In the genomic region with DNA sequence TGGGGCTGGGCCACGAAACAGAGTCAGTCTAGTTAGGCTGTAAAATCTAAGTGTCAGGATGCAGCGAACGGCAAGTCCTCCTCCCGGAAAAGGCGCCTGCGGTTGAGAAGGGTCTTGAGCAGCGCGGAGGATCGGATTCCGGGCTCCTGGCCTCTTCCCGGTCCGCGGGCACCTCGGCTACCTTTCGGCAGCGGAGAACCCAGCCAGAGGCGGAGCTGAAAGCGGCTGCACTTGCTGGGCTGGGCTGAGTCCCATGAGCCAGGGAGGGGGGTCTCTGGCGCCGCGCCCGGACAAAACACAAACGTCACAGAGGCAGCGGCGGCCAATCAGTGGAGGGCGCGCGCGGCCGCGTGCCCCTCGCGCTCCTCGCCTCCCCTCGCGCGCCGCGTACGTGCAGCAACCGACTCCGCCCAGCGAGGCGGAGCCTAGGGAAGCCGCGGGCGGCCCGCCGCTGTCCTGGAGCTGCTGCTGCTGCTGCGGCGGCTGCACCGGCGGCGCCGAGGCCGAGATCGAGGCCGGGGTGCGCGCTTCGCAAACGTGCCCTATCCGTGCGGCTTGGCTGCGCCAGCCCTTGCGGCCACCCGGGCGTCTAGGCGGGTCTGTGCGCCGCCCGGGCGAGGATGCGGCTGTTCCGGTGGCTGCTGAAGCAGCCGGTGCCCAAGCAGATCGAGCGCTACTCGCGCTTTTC, we compare ENCODE assay signal across 8 cellular contexts. TPM values are rescaled to one million over a fixed set of nuclear protein-coding genes. Genes with fewer than 3 reads are reported as not detected.
DNase-seq lines count a peak whose midpoint lies in the region; TF ChIP-seq lines count a peak whose summit lies in the region.

PDK3 (plus strand) TSS at position 451 of the 688 bp plus-strand sequence; CDS start at position 621, 170 bp downstream.

- peaks cover 7% of the 10 kb centered on the region for H3K27me3 Mint-ChIP-seq in HFFc6 (ENCODE audit: insufficient read depth)
- no peaks in the 10 kb centered on the region for H3K27me3 Mint-ChIP-seq in activated naive CD4-positive, alpha-beta T cell treated with anti-CD3 and anti-CD28 coated beads for 36 hours (ENCODE audit: low read depth)

- CTCF ChIA-PET in activated naive CD4-positive, alpha-beta T cell treated with anti-CD3 and anti-CD28 coated beads for 36 hours (lab: Charles Lee) = interaction anchor here (0.5 to 1.0 kb wide), 2 partner anchors 17 to 84 kb away, joined by 3 read pairs; no protein-coding TSS in a partner anchor

- peak within 1 kb of the TSS; percentile 79 for H3K27ac ChIP-seq in suprapubic skin

- TF ChIP-seq EP300 in suprapubic skin (IDR thresholded peaks at IDR 0.05) = no peak

- WGBS in suprapubic skin = 46% methylated on average over 15 of the region's 80 CpGs

- intact Hi-C loops in activated naive CD4-positive, alpha-beta T cell treated with anti-CD3 and anti-CD28 coated beads for 36 hours (cut with micrococcal nuclease) = loop anchor here (1.0 to 5.0 kb wide), 3 partner anchors 15 to 558 kb away; partner anchors contain the start of genes APOO and CXorf58

- no peaks in the 10 kb centered on the region for H3K4me1 Mint-ChIP-seq in HFFc6 (ENCODE audit: low read depth)
- H3K4me1 Mint-ChIP-seq in activated naive CD4-positive, alpha-beta T cell treated with anti-CD3 and anti-CD28 coated beads for 36 hours (ENCODE audit: low read depth) = peaks cover 30% of the 10 kb centered on the region

- TF ChIP-seq POLR2A in suprapubic skin (IDR thresholded peaks at IDR 0.05) = no peak

- no peak within 1 kb of the TSS for H3K27ac Mint-ChIP-seq in HFFc6
- H3K27ac Mint-ChIP-seq in activated naive CD4-positive, alpha-beta T cell treated with anti-CD3 and anti-CD28 coated beads for 36 hours = peak within 1 kb of the TSS; percentile 82

- H3K36me3 ChIP-seq in suprapubic skin = no peaks in the 10 kb centered on the region

- no peaks in the 10 kb centered on the region for H3K36me3 Mint-ChIP-seq in HFFc6 (ENCODE audit: low read depth)
- no peaks in the 10 kb centered on the region for H3K36me3 Mint-ChIP-seq in activated naive CD4-positive, alpha-beta T cell treated with anti-CD3 and anti-CD28 coated beads for 36 hours (ENCODE audit: low read depth)

- TF ChIP-seq CTCF in HFFc6 (IDR thresholded peaks at IDR 0.05) (no peak), suprapubic skin (IDR thresholded peaks at IDR 0.05) (no peak)

- H3K4me1 ChIP-seq in suprapubic skin = peaks cover 14% of the 10 kb centered on the region

- H3K4me3 ChIP-seq in suprapubic skin = peak within 1 kb of the TSS; percentile 71

- peak within 1 kb of the TSS; percentile 62 for H3K4me3 Mint-ChIP-seq in HFFc6
- peak within 1 kb of the TSS; percentile 81 for H3K4me3 Mint-ChIP-seq in activated naive CD4-positive, alpha-beta T cell treated with anti-CD3 and anti-CD28 coated beads for 36 hours

- no peaks in the 10 kb centered on the region for H3K27me3 ChIP-seq in suprapubic skin

- DNase-seq in GM04504 (ENCODE audit: low read depth) = peak; percentile 23
- DNase-seq in HFFc6 = peak; percentile 23
- DNase-seq in NAMALWA (ENCODE audit: low spot score) = peak; percentile 89
- peak; percentile 87 for DNase-seq in SK-N-DZ (ENCODE audit: low spot score)
- peak; percentile 85 for DNase-seq in activated naive CD4-positive, alpha-beta T cell treated with anti-CD3 and anti-CD28 coated beads for 36 hours
- peak; percentile 84 for DNase-seq in germinal center (ENCODE audit: low spot score)
- peak; percentile 75 for DNase-seq in occipital lobe (lab: John Stamatoyannopoulos, UW)
- DNase-seq in suprapubic skin (ENCODE audit: low spot score in 2 of 2) = peak; percentile 91 to 93

- H3K9me3 Mint-ChIP-seq in HFFc6 = no peaks in the 10 kb centered on the region
- no peaks in the 10 kb centered on the region for H3K9me3 Mint-ChIP-seq in activated naive CD4-positive, alpha-beta T cell treated with anti-CD3 and anti-CD28 coated beads for 36 hours

- no peaks in the 10 kb centered on the region for H3K9me3 ChIP-seq in suprapubic skin

RNA-seq across cellular contexts. Expression of gene PDK3, which starts in this region (rescaled TPM):
- 1 to 10 TPM in 1 of 6 experiments, under 1 TPM in 4, not detected in 1; 0.09 to 1.2 (median 0.12) TPM for total RNA-seq in HFFc6 (2021; fragmentation: NEBNext Ultra II Directional; extraction: Animal tissue kit (Norgen Biotek cat#: 25700))
- 7.9 and 10.1 TPM in 2 replicates for polyA plus RNA-seq in SK-N-DZ (2014; cell fraction: cytosol; rRNA removed)
- polyA plus RNA-seq in SK-N-DZ (2014; cell fraction: nucleus; rRNA removed) = 3.2 and 4.1 TPM in 2 replicates
- total RNA-seq in activated naive CD4-positive, alpha-beta T cell treated with anti-CD3 and anti-CD28 coated beads for 36 hours = 10 to 100 TPM; 31.7 to 32.3 TPM
- 6.2 TPM for total RNA-seq in occipital lobe
- 10 to 100 TPM; 39.7 to 83.0 (median 60.2) TPM for total RNA-seq in suprapubic skin

Comparison
In these comparisons a context has a peak if more than half of its experiments do, and no peak if none do; other contexts are left out.
1. Peak in every context shown above with its lines: DNase-seq, H3K4me3 ChIP-seq and H3K27ac ChIP-seq.
2. DNase-seq: peak in every context shown above with its lines; median percentile 92 in suprapubic skin; 89 in NAMALWA; 87 in SK-N-DZ; 85 in activated naive CD4-positive, alpha-beta T cell treated with anti-CD3 and anti-CD28 coated beads for 36 hours; 84 in germinal center; 75 in occipital lobe; 23 in GM04504; 23 in HFFc6.